ENCODE assay signal across 1 cellular context in genomic region chr12:124906606-124907261, GRCh38.
TF ChIP-seq lines count a peak whose summit lies in the region.

No MANE protein-coding gene starts in this region.

TF ChIP-seq in endothelial cell of umbilical vein, 7 proteins besides CTCF, POLR2A, EP300 and RAD21 (continued from another document):
- TF ChIP-seq JUN (IDR thresholded peaks at IDR 0.05; ENCODE audit: borderline replicate concordance, insufficient read depth, insufficient read length, low read depth) (no peak), POLR2AphosphoS5 (IDR thresholded peaks at IDR 0.05; ENCODE audit: insufficient read depth, low read depth, low read length) (no peak), EZH2 (IDR thresholded peaks at IDR 0.05; ENCODE audit: borderline replicate concordance, low read depth, low read length, severe bottlenecking) (no peak), GATA2 (IDR thresholded peaks at IDR 0.05; ENCODE audit: insufficient read depth, insufficient read length, low read depth, low read length) (no peak)
